Comparison of ENCODE assay signal across 8 cellular contexts in the genomic region with DNA sequence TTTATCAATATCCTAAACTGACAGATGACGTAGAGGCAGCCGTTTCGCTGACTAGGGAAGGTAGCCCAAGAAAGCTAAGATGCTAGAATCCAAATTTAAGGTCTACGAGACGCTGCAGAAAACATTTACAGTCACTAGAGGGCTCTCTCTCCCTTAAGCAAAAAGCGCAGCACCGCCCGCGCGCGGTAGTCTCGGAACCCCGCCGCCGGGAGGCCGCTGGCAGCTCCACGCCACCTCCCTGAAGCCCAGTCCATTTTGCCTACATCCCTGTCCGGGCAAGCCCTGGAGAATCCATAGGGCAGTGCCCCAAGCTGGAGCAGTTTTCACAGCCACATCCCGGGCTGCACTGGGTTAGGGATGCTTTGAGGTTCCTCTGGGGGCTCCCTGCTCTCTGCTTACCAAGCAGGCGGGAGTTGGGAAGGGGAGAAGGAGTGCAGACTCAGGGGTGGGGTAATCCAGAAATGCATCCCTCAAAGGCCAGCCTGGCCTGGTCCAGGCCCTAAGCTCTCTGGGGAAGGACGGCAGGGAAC. TPM values are rescaled to one million over a fixed set of nuclear protein-coding genes. Genes with fewer than 3 reads are reported as not detected.
DNase-seq lines count a peak whose midpoint lies in the region; ATAC-seq and TF ChIP-seq lines count a peak whose summit lies in the region.

No MANE protein-coding gene starts in this region.

- H3K4me3 ChIP-seq in PC-9 (no peak overlapping the region), fibroblast of lung (replicated peaks in 1 of 4; ENCODE audit: control extremely low read depth in 1 of 4, insufficient read depth in 1 of 4, low read depth in 3 of 4, low read length in 4 of 4) (no peak overlapping the region)

- intact Hi-C loops in PC-9 (cut with micrococcal nuclease; ENCODE audit: unreplicated experiment): loop anchor here (1.0 to 10.0 kb wide), 4 partner anchors 96 to 242 kb away; no protein-coding TSS in a partner anchor

- peaks cover 20% of the 10 kb centered on the region for H3K4me1 Mint-ChIP-seq in nephron

- H3K27ac Mint-ChIP-seq in nephron: no peak overlapping the region

- H3K4me1 ChIP-seq in PC-9 (replicated peaks; ENCODE audit: insufficient read depth) (no peaks in the 10 kb centered on the region), fibroblast of lung (ENCODE audit: control insufficient read depth, extremely low read depth, insufficient read depth, low read length) (peaks cover 2% of the 10 kb centered on the region)

- H4K20me1 ChIP-seq in PC-9 (ENCODE audit: insufficient read depth) (no peaks in the 10 kb centered on the region), fibroblast of lung (ENCODE audit: control insufficient read depth, extremely low read depth, insufficient read depth, low read length) (no peaks in the 10 kb centered on the region)

- H3K9me3 ChIP-seq in PC-9 (ENCODE audit: insufficient read depth, low read depth) (no peaks in the 10 kb centered on the region), fibroblast of lung (ENCODE audit: control insufficient read depth, insufficient read depth, low read depth, low read length) (no peaks in the 10 kb centered on the region)

- H2AFZ ChIP-seq in PC-9: no peak overlapping the region
- no peak overlapping the region for H2AFZ ChIP-seq in fibroblast of lung (ENCODE audit: low read length)

- H3K36me3 ChIP-seq in PC-9 (ENCODE audit: low read depth) (no peaks in the 10 kb centered on the region), fibroblast of lung (ENCODE audit: control insufficient read depth, insufficient read depth, low read length) (no peaks in the 10 kb centered on the region)

- H3K27me3 Mint-ChIP-seq in nephron (ENCODE audit: low read depth): peaks cover 67% of the 10 kb centered on the region

- no peaks in the 10 kb centered on the region for H3K79me2 ChIP-seq in PC-9 (ENCODE audit: low read depth)
- H3K79me2 ChIP-seq in fibroblast of lung (ENCODE audit: control insufficient read depth, insufficient read depth, low read length): no peaks in the 10 kb centered on the region

- POLR2A ChIA-PET in PC-9 (lab: Charles Lee; ENCODE audit: unreplicated experiment): no interaction called here

- DNase-seq in DMS153 treated with DMSO at 0.1 percent for 48 hours (lab: John Stamatoyannopoulos, UW; ENCODE audit: unreplicated experiment): peak; percentile 91
- DNase-seq in Kasumi-1 (lab: John Stamatoyannopoulos, UW): peak; percentile 85 to 94
- DNase-seq in PC-9: peak; percentile 57
- peak; percentile 72 to 77 for DNase-seq in activated T-cell treated with anti-CD3 and anti-CD28 coated beads, Interleukin-2, amount 50 U/mL, for 48 hours
- DNase-seq in fibroblast of lung (ENCODE audit: low read depth in 2 of 2): peak; percentile 66 to 76
- DNase-seq in stimulated activated naive CD8-positive, alpha-beta T cell treated with anti-CD3 and anti-CD28 coated beads, Interleukin-15, Interleukin-2, amounts not matched to agents 100 U/mL and 50 U/mL, for 24 hours: peak; percentile 68

- H3K9me2 ChIP-seq in PC-9 (ENCODE audit: insufficient read depth): no peaks in the 10 kb centered on the region

- peaks cover 27% of the 10 kb centered on the region for H3K27me3 ChIP-seq in PC-9 (ENCODE audit: insufficient read depth, low read depth)
- H3K27me3 ChIP-seq in fibroblast of lung (ENCODE audit: control insufficient read depth, insufficient read depth, low read length): peaks cover 51% of the 10 kb centered on the region

- BruUV-seq in PC-9 (replicated peaks; lab: Mats Ljungman, UMichigan): no TSS peak

- H3K9me3 Mint-ChIP-seq in nephron: no peaks in the 10 kb centered on the region

- TF ChIP-seq CTCF in PC-9 (conservative IDR thresholded peaks at IDR 0.05) (peak; percentile 83), fibroblast of lung (conservative IDR thresholded peaks at IDR 0.05 in 1 of 2, IDR thresholded peaks at IDR 0.05 in 1 of 2; ENCODE audit: low read depth in 1 of 2, low read length in 2 of 2) (peak; percentile 65 to 69), nephron (IDR thresholded peaks at IDR 0.05; ENCODE audit: unreplicated experiment in 3 of 3) (peak; percentile 86 to 93 (median 90))

- H3K36me3 Mint-ChIP-seq in nephron (ENCODE audit: low read depth): no peaks in the 10 kb centered on the region

- H3K4me3 Mint-ChIP-seq in nephron: peak overlapping the region; percentile 79 to 89 (median 87)

- no peak overlapping the region for H3K9ac ChIP-seq in fibroblast of lung (ENCODE audit: insufficient read depth, low read length)

- H3K4me2 ChIP-seq in PC-9: peak overlapping the region; percentile 58
- H3K4me2 ChIP-seq in fibroblast of lung (ENCODE audit: extremely low read depth, insufficient read depth, low read length): peak overlapping the region; percentile 35

- peak; percentile 55 for ATAC-seq in stimulated activated naive CD8-positive, alpha-beta T cell treated with anti-CD3 and anti-CD28 coated beads, Interleukin-15, Interleukin-2, amounts not matched to agents 100 U/mL and 50 U/mL, for 24 hours
- no peak for ATAC-seq in HG02852 (IDR thresholded peaks at IDR 0.05; ENCODE audit: unreplicated experiment)

- H3K27ac ChIP-seq in PC-9 (no peak overlapping the region), fibroblast of lung (ENCODE audit: insufficient read depth, low read length) (no peak overlapping the region)

- H3F3A ChIP-seq in PC-9 (ENCODE audit: insufficient read depth, low read depth): 0 out of 2 replicates have a peak, but pooled peaks cover 3% of the 10 kb centered on the region

- CTCF ChIA-PET in PC-9 (lab: Charles Lee): interaction anchor here (0.6 to 1.7 kb wide), 9 partner anchors 97 to 769 kb away, joined by 3 to 16 read pairs (median 4); no protein-coding TSS in a partner anchor

RNA-seq across cellular contexts. Expression of a gene that starts 1.5 kb away (rescaled TPM):
- total RNA-seq in PC-9 (2021) (not detected in 2 replicates), fibroblast of lung (not detected in 2 replicates)
- polyA plus RNA-seq in fibroblast of lung: not detected in 2 replicates
- not detected in 2 replicates for polyA plus RNA-seq in fibroblast of lung (2012)
- not detected in 2 replicates for polyA minus RNA-seq in fibroblast of lung (ENCODE audit: low replicate concordance)
